1 cellular context compared by ENCODE assay signal in the genomic region with DNA sequence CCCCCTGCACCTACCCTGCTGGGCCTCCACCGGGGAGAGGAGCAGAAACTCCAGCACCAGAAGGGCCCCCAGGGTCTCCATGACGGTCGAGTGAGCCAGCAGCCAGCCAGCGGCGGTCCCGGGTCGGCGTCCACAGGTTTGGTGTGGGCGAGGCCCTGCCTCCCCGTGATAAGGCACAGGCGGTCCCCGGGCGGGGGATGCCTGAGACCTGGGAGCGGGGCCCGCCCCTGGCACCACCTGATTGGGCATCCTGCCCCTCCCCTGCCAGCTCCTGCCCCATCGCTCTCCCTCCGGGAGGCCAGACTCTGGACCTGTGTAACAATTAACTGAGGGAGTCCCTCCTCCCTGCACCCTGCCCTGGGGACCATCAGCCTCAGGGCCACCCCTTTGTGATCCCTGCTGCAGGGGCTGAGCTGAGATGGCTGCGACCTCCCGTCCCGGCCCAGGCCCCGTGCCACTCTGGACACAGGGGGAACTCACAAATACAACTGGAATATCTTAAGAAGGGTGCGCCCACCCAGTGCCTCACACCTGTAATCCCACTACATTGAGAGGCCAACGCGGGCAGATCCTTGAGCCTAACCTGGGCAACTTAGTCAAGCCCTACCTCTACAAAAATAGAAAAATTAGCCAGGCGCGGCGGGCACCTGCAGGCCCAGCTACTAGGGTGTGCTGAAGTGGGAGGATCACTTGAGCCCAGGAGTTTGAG.
A peak's percentile ranks its signal among the peaks of the same experiment; 100 is the strongest.
TF ChIP-seq lines count a peak whose summit lies in the region.

Gene SMIM24, minus strand, starts transcription at position 143 of the 709 bp plus-strand sequence. Its CDS starts 62 bp downstream, at position 81.

TF ChIP-seq in HepG2, 621 proteins besides CTCF, POLR2A, EP300 and RAD21 (continued from another document and continues in another):
- TF ChIP-seq, protein P1, sequence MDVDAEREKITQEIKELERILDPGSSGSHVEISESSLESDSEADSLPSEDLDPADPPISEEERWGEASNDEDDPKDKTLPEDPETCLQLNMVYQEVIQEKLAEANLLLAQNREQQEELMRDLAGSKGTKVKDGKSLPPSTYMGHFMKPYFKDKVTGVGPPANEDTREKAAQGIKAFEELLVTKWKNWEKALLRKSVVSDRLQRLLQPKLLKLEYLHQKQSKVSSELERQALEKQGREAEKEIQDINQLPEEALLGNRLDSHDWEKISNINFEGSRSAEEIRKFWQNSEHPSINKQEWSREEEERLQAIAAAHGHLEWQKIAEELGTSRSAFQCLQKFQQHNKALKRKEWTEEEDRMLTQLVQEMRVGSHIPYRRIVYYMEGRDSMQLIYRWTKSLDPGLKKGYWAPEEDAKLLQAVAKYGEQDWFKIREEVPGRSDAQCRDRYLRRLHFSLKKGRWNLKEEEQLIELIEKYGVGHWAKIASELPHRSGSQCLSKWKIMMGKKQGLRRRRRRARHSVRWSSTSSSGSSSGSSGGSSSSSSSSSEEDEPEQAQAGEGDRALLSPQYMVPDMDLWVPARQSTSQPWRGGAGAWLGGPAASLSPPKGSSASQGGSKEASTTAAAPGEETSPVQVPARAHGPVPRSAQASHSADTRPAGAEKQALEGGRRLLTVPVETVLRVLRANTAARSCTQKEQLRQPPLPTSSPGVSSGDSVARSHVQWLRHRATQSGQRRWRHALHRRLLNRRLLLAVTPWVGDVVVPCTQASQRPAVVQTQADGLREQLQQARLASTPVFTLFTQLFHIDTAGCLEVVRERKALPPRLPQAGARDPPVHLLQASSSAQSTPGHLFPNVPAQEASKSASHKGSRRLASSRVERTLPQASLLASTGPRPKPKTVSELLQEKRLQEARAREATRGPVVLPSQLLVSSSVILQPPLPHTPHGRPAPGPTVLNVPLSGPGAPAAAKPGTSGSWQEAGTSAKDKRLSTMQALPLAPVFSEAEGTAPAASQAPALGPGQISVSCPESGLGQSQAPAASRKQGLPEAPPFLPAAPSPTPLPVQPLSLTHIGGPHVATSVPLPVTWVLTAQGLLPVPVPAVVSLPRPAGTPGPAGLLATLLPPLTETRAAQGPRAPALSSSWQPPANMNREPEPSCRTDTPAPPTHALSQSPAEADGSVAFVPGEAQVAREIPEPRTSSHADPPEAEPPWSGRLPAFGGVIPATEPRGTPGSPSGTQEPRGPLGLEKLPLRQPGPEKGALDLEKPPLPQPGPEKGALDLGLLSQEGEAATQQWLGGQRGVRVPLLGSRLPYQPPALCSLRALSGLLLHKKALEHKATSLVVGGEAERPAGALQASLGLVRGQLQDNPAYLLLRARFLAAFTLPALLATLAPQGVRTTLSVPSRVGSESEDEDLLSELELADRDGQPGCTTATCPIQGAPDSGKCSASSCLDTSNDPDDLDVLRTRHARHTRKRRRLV (CRISPR knock-in tag; IDR thresholded peaks at IDR 0.05): no peak
- TF ChIP-seq ZC3H4 (CRISPR knock-in tag; IDR thresholded peaks at IDR 0.05; ENCODE audit: borderline replicate concordance): no peak
- TF ChIP-seq, protein P2, sequence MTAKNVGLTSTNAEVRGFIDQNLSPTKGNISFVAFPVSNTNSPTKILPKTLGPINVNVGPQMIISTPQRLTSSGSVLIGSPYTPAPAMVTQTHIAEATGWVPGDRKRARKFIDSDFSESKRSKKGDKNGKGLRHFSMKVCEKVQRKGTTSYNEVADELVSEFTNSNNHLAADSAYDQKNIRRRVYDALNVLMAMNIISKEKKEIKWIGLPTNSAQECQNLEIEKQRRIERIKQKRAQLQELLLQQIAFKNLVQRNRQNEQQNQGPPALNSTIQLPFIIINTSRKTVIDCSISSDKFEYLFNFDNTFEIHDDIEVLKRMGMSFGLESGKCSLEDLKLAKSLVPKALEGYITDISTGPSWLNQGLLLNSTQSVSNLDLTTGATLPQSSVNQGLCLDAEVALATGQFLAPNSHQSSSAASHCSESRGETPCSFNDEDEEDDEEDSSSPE (CRISPR knock-in tag; IDR thresholded peaks at IDR 0.05): 0 out of 2 replicates have a peak, but pooled peaks have one; percentile 37
- TF ChIP-seq TBX3 (IDR thresholded peaks at IDR 0.05; ENCODE audit: borderline replicate concordance): no peak
- TF ChIP-seq CEBPZ (IDR thresholded peaks at IDR 0.05; ENCODE audit: low read length): no peak
- TF ChIP-seq CBX1 (IDR thresholded peaks at IDR 0.05; ENCODE audit: low read depth): no peak
- peak; percentile 39; the same call in 1 of the 2 replicates for TF ChIP-seq UBTF (CRISPR knock-in tag; IDR thresholded peaks at IDR 0.05)
- no peak for TF ChIP-seq ZNF570 (CRISPR knock-in tag; IDR thresholded peaks at IDR 0.05; ENCODE audit: borderline replicate concordance)
- no peak for TF ChIP-seq ZNF670 (CRISPR knock-in tag; IDR thresholded peaks at IDR 0.05; ENCODE audit: borderline replicate concordance)
- peak; percentile 91 for TF ChIP-seq PHF21A (CRISPR knock-in tag; IDR thresholded peaks at IDR 0.05)
- TF ChIP-seq, protein P3, sequence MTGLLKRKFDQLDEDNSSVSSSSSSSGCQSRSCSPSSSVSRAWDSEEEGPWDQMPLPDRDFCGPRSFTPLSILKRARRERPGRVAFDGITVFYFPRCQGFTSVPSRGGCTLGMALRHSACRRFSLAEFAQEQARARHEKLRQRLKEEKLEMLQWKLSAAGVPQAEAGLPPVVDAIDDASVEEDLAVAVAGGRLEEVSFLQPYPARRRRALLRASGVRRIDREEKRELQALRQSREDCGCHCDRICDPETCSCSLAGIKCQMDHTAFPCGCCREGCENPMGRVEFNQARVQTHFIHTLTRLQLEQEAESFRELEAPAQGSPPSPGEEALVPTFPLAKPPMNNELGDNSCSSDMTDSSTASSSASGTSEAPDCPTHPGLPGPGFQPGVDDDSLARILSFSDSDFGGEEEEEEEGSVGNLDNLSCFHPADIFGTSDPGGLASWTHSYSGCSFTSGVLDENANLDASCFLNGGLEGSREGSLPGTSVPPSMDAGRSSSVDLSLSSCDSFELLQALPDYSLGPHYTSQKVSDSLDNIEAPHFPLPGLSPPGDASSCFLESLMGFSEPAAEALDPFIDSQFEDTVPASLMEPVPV (CRISPR knock-in tag; IDR thresholded peaks at IDR 0.05): no peak
- no peak for TF ChIP-seq RBM22 (optimal IDR thresholded peaks at IDR 0.05; ENCODE audit: low read length)
- no peak; the same call in 1 of the 2 replicates for TF ChIP-seq ZNF563 (CRISPR knock-in tag; IDR thresholded peaks at IDR 0.05)
- no peak for TF ChIP-seq SCMH1 (CRISPR knock-in tag; IDR thresholded peaks at IDR 0.05; ENCODE audit: borderline replicate concordance)
- TF ChIP-seq, protein P4, sequence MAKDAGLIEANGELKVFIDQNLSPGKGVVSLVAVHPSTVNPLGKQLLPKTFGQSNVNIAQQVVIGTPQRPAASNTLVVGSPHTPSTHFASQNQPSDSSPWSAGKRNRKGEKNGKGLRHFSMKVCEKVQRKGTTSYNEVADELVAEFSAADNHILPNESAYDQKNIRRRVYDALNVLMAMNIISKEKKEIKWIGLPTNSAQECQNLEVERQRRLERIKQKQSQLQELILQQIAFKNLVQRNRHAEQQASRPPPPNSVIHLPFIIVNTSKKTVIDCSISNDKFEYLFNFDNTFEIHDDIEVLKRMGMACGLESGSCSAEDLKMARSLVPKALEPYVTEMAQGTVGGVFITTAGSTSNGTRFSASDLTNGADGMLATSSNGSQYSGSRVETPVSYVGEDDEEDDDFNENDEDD (CRISPR knock-in tag; IDR thresholded peaks at IDR 0.05; ENCODE audit: borderline replicate concordance): 0 out of 2 replicates have a peak, but pooled peaks have one; percentile 18
- TF ChIP-seq, protein P5, sequence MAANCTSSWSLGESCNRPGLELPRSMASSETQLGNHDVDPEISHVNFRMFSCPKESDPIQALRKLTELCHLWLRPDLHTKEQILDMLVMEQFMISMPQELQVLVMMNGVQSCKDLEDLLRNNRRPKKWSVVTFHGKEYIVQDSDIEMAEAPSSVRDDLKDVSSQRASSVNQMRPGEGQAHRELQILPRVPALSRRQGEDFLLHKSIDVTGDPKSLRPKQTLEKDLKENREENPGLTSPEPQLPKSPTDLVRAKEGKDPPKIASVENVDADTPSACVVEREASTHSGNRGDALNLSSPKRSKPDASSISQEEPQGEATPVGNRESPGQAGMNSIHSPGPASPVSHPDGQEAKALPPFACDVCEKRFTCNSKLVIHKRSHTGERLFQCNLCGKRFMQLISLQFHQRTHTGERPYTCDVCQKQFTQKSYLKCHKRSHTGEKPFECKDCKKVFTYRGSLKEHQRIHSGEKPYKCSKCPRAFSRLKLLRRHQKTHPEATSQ (CRISPR knock-in tag; IDR thresholded peaks at IDR 0.05; ENCODE audit: borderline replicate concordance): no peak
- no peak for TF ChIP-seq ZNF7 (CRISPR knock-in tag; IDR thresholded peaks at IDR 0.05)
- 0 out of 2 replicates have a peak, but pooled peaks have one; percentile 32 for TF ChIP-seq ZNF607 (CRISPR knock-in tag; IDR thresholded peaks at IDR 0.05; ENCODE audit: borderline replicate concordance)
- TF ChIP-seq KDM4B (CRISPR knock-in tag; IDR thresholded peaks at IDR 0.05): no peak
- TF ChIP-seq, protein P6, sequence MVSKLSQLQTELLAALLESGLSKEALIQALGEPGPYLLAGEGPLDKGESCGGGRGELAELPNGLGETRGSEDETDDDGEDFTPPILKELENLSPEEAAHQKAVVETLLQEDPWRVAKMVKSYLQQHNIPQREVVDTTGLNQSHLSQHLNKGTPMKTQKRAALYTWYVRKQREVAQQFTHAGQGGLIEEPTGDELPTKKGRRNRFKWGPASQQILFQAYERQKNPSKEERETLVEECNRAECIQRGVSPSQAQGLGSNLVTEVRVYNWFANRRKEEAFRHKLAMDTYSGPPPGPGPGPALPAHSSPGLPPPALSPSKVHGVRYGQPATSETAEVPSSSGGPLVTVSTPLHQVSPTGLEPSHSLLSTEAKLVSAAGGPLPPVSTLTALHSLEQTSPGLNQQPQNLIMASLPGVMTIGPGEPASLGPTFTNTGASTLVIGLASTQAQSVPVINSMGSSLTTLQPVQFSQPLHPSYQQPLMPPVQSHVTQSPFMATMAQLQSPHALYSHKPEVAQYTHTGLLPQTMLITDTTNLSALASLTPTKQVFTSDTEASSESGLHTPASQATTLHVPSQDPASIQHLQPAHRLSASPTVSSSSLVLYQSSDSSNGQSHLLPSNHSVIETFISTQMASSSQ (IDR thresholded peaks at IDR 0.05; ENCODE audit: low read depth): no peak
- TF ChIP-seq, protein P6 (CRISPR knock-in tag; IDR thresholded peaks at IDR 0.05; ENCODE audit: borderline replicate concordance): peak; percentile 56; the same call in 1 of the 2 replicates
- TF ChIP-seq ZNF629 (CRISPR knock-in tag; conservative IDR thresholded peaks at IDR 0.05): no peak
- no peak for TF ChIP-seq ZNF337 (CRISPR knock-in tag; IDR thresholded peaks at IDR 0.05; ENCODE audit: borderline replicate concordance, low read depth)
- TF ChIP-seq ZNF225 (CRISPR knock-in tag; IDR thresholded peaks at IDR 0.05): no peak
- TF ChIP-seq DPF2 (CRISPR knock-in tag; IDR thresholded peaks at IDR 0.05; ENCODE audit: borderline replicate concordance, low read depth): no peak
- TF ChIP-seq, protein P7, sequence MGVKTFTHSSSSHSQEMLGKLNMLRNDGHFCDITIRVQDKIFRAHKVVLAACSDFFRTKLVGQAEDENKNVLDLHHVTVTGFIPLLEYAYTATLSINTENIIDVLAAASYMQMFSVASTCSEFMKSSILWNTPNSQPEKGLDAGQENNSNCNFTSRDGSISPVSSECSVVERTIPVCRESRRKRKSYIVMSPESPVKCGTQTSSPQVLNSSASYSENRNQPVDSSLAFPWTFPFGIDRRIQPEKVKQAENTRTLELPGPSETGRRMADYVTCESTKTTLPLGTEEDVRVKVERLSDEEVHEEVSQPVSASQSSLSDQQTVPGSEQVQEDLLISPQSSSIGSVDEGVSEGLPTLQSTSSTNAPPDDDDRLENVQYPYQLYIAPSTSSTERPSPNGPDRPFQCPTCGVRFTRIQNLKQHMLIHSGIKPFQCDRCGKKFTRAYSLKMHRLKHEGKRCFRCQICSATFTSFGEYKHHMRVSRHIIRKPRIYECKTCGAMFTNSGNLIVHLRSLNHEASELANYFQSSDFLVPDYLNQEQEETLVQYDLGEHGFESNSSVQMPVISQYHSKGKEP (CRISPR knock-in tag; IDR thresholded peaks at IDR 0.05): no peak
- no peak for TF ChIP-seq ZIK1 (CRISPR knock-in tag; IDR thresholded peaks at IDR 0.05; ENCODE audit: borderline replicate concordance, low read depth)
